Comparison of ENCODE assay signal across 11 cellular contexts in genomic region chr7:151124205-151124880, GRCh38. TPM values are rescaled to one million over a fixed set of nuclear protein-coding genes. Genes with fewer than 3 reads are reported as not detected.
DNase-seq lines count a peak whose midpoint lies in the region; ATAC-seq and TF ChIP-seq lines count a peak whose summit lies in the region.
"Had no signal": no experiment of that assay in that cellular context is flagged by ENCODE, and none has a peak within 500 bp of the region (broad histone marks: within the 10 kb centered on the region; RNA-seq: fewer than 3 reads in every experiment).

No MANE protein-coding gene starts in this region.

- no peak overlapping the region for H3K27ac Mint-ChIP-seq in endothelial cell (ENCODE audit: unreplicated experiment)
- no peak overlapping the region for H3K27ac Mint-ChIP-seq in T-helper 2 cell treated with Interferon-gamma antibody and Interleukin-4, amounts not matched to agents 5 μg/mL and 100 μg/mL, for 36 hours

- H3K4me3 Mint-ChIP-seq in endothelial cell (ENCODE audit: unreplicated experiment): peak overlapping the region; percentile 50
- H3K4me3 Mint-ChIP-seq in T-helper 2 cell treated with Interferon-gamma antibody and Interleukin-4, amounts not matched to agents 5 μg/mL and 100 μg/mL, for 36 hours: no peak overlapping the region

- H3K9me3 Mint-ChIP-seq in endothelial cell (ENCODE audit: unreplicated experiment): no peaks in the 10 kb centered on the region
- no peaks in the 10 kb centered on the region for H3K9me3 Mint-ChIP-seq in T-helper 2 cell treated with Interferon-gamma antibody and Interleukin-4, amounts not matched to agents 5 μg/mL and 100 μg/mL, for 36 hours

- TF ChIP-seq CTCF in endothelial cell (IDR thresholded peaks at IDR 0.05; ENCODE audit: unreplicated experiment) (peak; percentile 12), GM10266 (IDR thresholded peaks at IDR 0.05; ENCODE audit: control insufficient read depth, insufficient read depth, low read depth, missing control alignments) (no peak)

- ATAC-seq in GM18502 (IDR thresholded peaks at IDR 0.05; ENCODE audit: poor library complexity, unreplicated experiment): peak; percentile 13
- peak; percentile 7 for ATAC-seq in HG03175 (IDR thresholded peaks at IDR 0.05; ENCODE audit: unreplicated experiment)

- peaks cover 24% of the 10 kb centered on the region for H3K27me3 Mint-ChIP-seq in endothelial cell (ENCODE audit: unreplicated experiment)
- H3K27me3 Mint-ChIP-seq in T-helper 2 cell treated with Interferon-gamma antibody and Interleukin-4, amounts not matched to agents 5 μg/mL and 100 μg/mL, for 36 hours (ENCODE audit: low read depth): no peaks in the 10 kb centered on the region

- DNase-seq in endothelial cell (ENCODE audit: low spot score) (no peak), GM10266 (ENCODE audit: extremely low spot score) (no peak), T1000 (lab: John Stamatoyannopoulos, UW) (no peak)
- no peak for DNase-seq in T-helper 2 cell treated with Interferon-gamma antibody and Interleukin-4, amounts not matched to agents 5 μg/mL and 100 μg/mL, for 36 hours (ENCODE audit: low spot score)

- peaks cover 25% of the 10 kb centered on the region for H3K4me1 Mint-ChIP-seq in endothelial cell (ENCODE audit: unreplicated experiment)
- H3K4me1 Mint-ChIP-seq in T-helper 2 cell treated with Interferon-gamma antibody and Interleukin-4, amounts not matched to agents 5 μg/mL and 100 μg/mL, for 36 hours (ENCODE audit: low read depth): peaks cover 4% of the 10 kb centered on the region

- H3K36me3 Mint-ChIP-seq in endothelial cell (ENCODE audit: low read depth, unreplicated experiment): peaks cover 49% of the 10 kb centered on the region
- no peaks in the 10 kb centered on the region for H3K36me3 Mint-ChIP-seq in T-helper 2 cell treated with Interferon-gamma antibody and Interleukin-4, amounts not matched to agents 5 μg/mL and 100 μg/mL, for 36 hours (ENCODE audit: low read depth)

RNA-seq across cellular contexts. Expression of gene AGAP3, which starts 38.1 kb away (rescaled TPM):
- total RNA-seq in endothelial cell (ENCODE audit: unreplicated experiment): 206 TPM

RNA-seq across cellular contexts. Expression of gene TMUB1, which starts 41.0 kb away (rescaled TPM):
- 40.8 TPM for total RNA-seq in endothelial cell (ENCODE audit: unreplicated experiment)

RNA-seq across cellular contexts. Expression of gene GBX1, which starts 43.2 kb away (rescaled TPM):
- total RNA-seq in endothelial cell (ENCODE audit: unreplicated experiment): 13.8 TPM
- total RNA-seq: dermis blood vessel endothelial cell, liver, PC-3, skeletal muscle tissue, subcutaneous adipose tissue had no signal

RNA-seq across cellular contexts. Expression of gene FASTK, which starts 43.7 kb away (rescaled TPM):
- 68.0 TPM for total RNA-seq in endothelial cell (ENCODE audit: unreplicated experiment)
